Comparison of ENCODE assay signal across 8 cellular contexts in genomic region chr4:139761461-139761860, GRCh38.
DNase-seq lines count a peak whose midpoint lies in the region; ATAC-seq and TF ChIP-seq lines count a peak whose summit lies in the region.

No MANE protein-coding gene starts in this region.

- TF ChIP-seq CTCF in DOHH2 (IDR thresholded peaks at IDR 0.05; ENCODE audit: low read depth, low read length, poor library complexity, severe bottlenecking): peak; percentile 65
- TF ChIP-seq CTCF in HFFc6 (IDR thresholded peaks at IDR 0.05): peak; percentile 65
- TF ChIP-seq CTCF in RWPE1 (conservative IDR thresholded peaks at IDR 0.05; ENCODE audit: low read depth): no peak
- peak in 8 of 56 donors; percentile 10 to 30 (median 24) for TF ChIP-seq CTCF in dorsolateral prefrontal cortex (IDR thresholded peaks at IDR 0.05 in 54 of 56, conservative IDR thresholded peaks at IDR 0.05 in 2 of 56; ENCODE audit: low read depth in 1 of 56, partially characterized antibody in 56 of 56)
- TF ChIP-seq CTCF in testis (IDR thresholded peaks at IDR 0.05): peak in 1 of 3 experiments; percentile 16

- POLR2A ChIA-PET in RWPE1 (lab: Yijun Ruan, JAX; ENCODE audit: low non-redundant PET): interaction anchor here (0.6 kb wide), 1 partner anchor 512 kb away, joined by 3 read pairs; no protein-coding TSS in a partner anchor

- H3K36me3 Mint-ChIP-seq in HFFc6 (ENCODE audit: low read depth): no peaks in the 10 kb centered on the region

- DNase-seq in HFFc6 (peak; percentile 57), RWPE1 (ENCODE audit: low spot score) (peak; percentile 38), kidney tubule cell (ENCODE audit: low spot score) (peak; percentile 61), dorsolateral prefrontal cortex (no peak), testis (no peak)

- no peak overlapping the region for H3K4me3 ChIP-seq in DOHH2 (ENCODE audit: low read length)
- no peak overlapping the region for H3K4me3 ChIP-seq in dorsolateral prefrontal cortex
- H3K4me3 ChIP-seq in testis: no peak overlapping the region

- intact Hi-C loops in dorsolateral prefrontal cortex (cut with DNase I) (no loop called here), testis (cut with DNase I; ENCODE audit: low total_unique reads) (no loop called here)

- CTCF ChIA-PET in RWPE1 (lab: Yijun Ruan, JAX): interaction anchor here (0.6 kb wide), 2 partner anchors 45 to 103 kb away, joined by 3 to 4 read pairs; no protein-coding TSS in a partner anchor

- H3F3A ChIP-seq in DOHH2 (ENCODE audit: control insufficient read depth, insufficient read depth): no peaks in the 10 kb centered on the region

- H3K9me3 Mint-ChIP-seq in HFFc6: no peaks in the 10 kb centered on the region

- H3K27ac ChIP-seq in DOHH2 (ENCODE audit: low read depth, low read length) (no peak overlapping the region), RWPE1 (no peak overlapping the region), dorsolateral prefrontal cortex (peak overlapping the region in 20 of 59 donors; percentile 1 to 88 (median 52)), testis (no peak overlapping the region)

- H3K4me2 ChIP-seq in DOHH2 (ENCODE audit: low read length): peak overlapping the region; percentile 41

- H3K27me3 ChIP-seq in DOHH2 (ENCODE audit: control insufficient read depth, low read length) (peaks cover 2% of the 10 kb centered on the region; the same call in 1 of the 2 replicates), dorsolateral prefrontal cortex (no peaks in the 10 kb centered on the region), testis (no peaks in the 10 kb centered on the region)

- no peaks in the 10 kb centered on the region for H3K9me2 ChIP-seq in DOHH2 (replicated peaks; ENCODE audit: control insufficient read depth, low read length)

- ATAC-seq in GM21717 (IDR thresholded peaks at IDR 0.05; ENCODE audit: unreplicated experiment) (no peak), GM19452 (IDR thresholded peaks at IDR 0.05; ENCODE audit: unreplicated experiment) (no peak)

- no peaks in the 10 kb centered on the region for H4K20me1 ChIP-seq in DOHH2 (ENCODE audit: control insufficient read depth, insufficient read depth, low read depth, low read length)

- H3K4me1 ChIP-seq in DOHH2 (ENCODE audit: control insufficient read depth, low read length) (peaks cover 29% of the 10 kb centered on the region), testis (peaks cover 14% of the 10 kb centered on the region)

- H3K27me3 Mint-ChIP-seq in HFFc6 (ENCODE audit: insufficient read depth): peaks cover 16% of the 10 kb centered on the region

- H3K4me1 Mint-ChIP-seq in HFFc6 (ENCODE audit: low read depth): no peaks in the 10 kb centered on the region

- H3K79me2 ChIP-seq in DOHH2 (ENCODE audit: control insufficient read depth, low read length): no peaks in the 10 kb centered on the region

- H3K9me3 ChIP-seq in DOHH2 (ENCODE audit: control insufficient read depth, insufficient read depth, low read length) (no peaks in the 10 kb centered on the region), testis (no peaks in the 10 kb centered on the region)

- no peak overlapping the region for H3K4me3 Mint-ChIP-seq in HFFc6

- TF ChIP-seq POLR2A in testis (IDR thresholded peaks at IDR 0.05): no peak

- WGBS in testis, 2 donors: 38 to 51% methylated on average over 4 of the region's 4 CpGs

- H3K27ac Mint-ChIP-seq in HFFc6: no peak overlapping the region

- H3K36me3 ChIP-seq in DOHH2 (ENCODE audit: control insufficient read depth, low read length): no peaks in the 10 kb centered on the region
- H3K36me3 ChIP-seq in testis (ENCODE audit: low read depth, missing control alignments): no peaks in the 10 kb centered on the region

Comparison
In these comparisons a context has a peak if more than half of its experiments do, and no peak if none do; other contexts are left out.
1. DNase-seq: peak in HFFc6 (single experiment), RWPE1 (single experiment) and kidney tubule cell (single experiment); none in dorsolateral prefrontal cortex (0 of 10) and testis (single experiment).